Comparison of ENCODE assay signal across 16 cellular contexts in genomic region chr10:664893-665292, GRCh38.
"Had no signal": no experiment of that assay in that cellular context is flagged by ENCODE, and none has a peak within 500 bp of the region (broad histone marks: within the 10 kb centered on the region; RNA-seq: fewer than 3 reads in every experiment).

No MANE protein-coding gene starts in this region.

- ATAC-seq: activated naive CD4-positive, alpha-beta T cell treated with anti-CD3 and anti-CD28 coated beads, Interleukin-2, amount 50 U/mL, for 72 hours; foreskin keratinocyte; stimulated activated memory B cell treated with anti-CD40 and anti-IgM and Interleukin-4, amounts not matched to agents 10 μg/mL and 1 μg/mL and 100 μg/mL, for 72 hours had no signal

- H3K9me3 Mint-ChIP-seq: activated naive CD4-positive, alpha-beta T cell treated with anti-CD3 and anti-CD28 coated beads, Interleukin-2, amount 50 U/mL, for 72 hours; dendritic cell treated with granulocyte-macrophage colony-stimulating factor and Interleukin-4, amounts not matched to agents 40 ng/mL and 50 ng/mL, for 4 days; stimulated activated memory B cell treated with anti-CD40 and anti-IgM and Interleukin-4, amounts not matched to agents 10 μg/mL and 1 μg/mL and 100 μg/mL, for 72 hours had no signal

- H3K4me1 ChIP-seq: foreskin keratinocyte had no signal

- H3K27ac Mint-ChIP-seq: activated naive CD4-positive, alpha-beta T cell treated with anti-CD3 and anti-CD28 coated beads, Interleukin-2, amount 50 U/mL, for 72 hours; dendritic cell treated with granulocyte-macrophage colony-stimulating factor and Interleukin-4, amounts not matched to agents 40 ng/mL and 50 ng/mL, for 4 days; stimulated activated memory B cell treated with anti-CD40 and anti-IgM and Interleukin-4, amounts not matched to agents 10 μg/mL and 1 μg/mL and 100 μg/mL, for 72 hours had no signal

- H3K4me3 Mint-ChIP-seq: dendritic cell treated with granulocyte-macrophage colony-stimulating factor and Interleukin-4, amounts not matched to agents 40 ng/mL and 50 ng/mL, for 4 days; stimulated activated memory B cell treated with anti-CD40 and anti-IgM and Interleukin-4, amounts not matched to agents 10 μg/mL and 1 μg/mL and 100 μg/mL, for 72 hours had no signal

- H3K36me3 Mint-ChIP-seq: activated naive CD4-positive, alpha-beta T cell treated with anti-CD3 and anti-CD28 coated beads, Interleukin-2, amount 50 U/mL, for 72 hours; stimulated activated memory B cell treated with anti-CD40 and anti-IgM and Interleukin-4, amounts not matched to agents 10 μg/mL and 1 μg/mL and 100 μg/mL, for 72 hours had no signal

- H3K27me3 ChIP-seq: foreskin keratinocyte, spleen, thyroid gland, uterus had no signal

- H3K9me3 ChIP-seq: spleen, thyroid gland, uterus had no signal

- DNase-seq: activated CD4-positive, alpha-beta T cell treated with anti-CD3 and anti-CD28 coated beads, Interleukin-2, amount 50 U/mL, for 1 hour; activated CD8-positive, alpha-beta memory T cell treated with anti-CD3 and anti-CD28 coated beads for 24 hours; activated gamma-delta T cell treated with Interleukin-2 at 50 U/mL for 16 hours; effector memory CD4-positive, alpha-beta T cell; foreskin keratinocyte; glutamatergic neuron; hippocampal formation; occipital lobe; spleen; stimulated activated CD4-positive, alpha-beta T cell treated with anti-CD3 and anti-CD28 coated beads, Interleukin-4, amount 100 ng/mL, for 4 hours; T1000; thyroid gland had no signal

- H3K36me3 ChIP-seq: spleen, thyroid gland, uterus had no signal

- H3K27ac ChIP-seq: foreskin keratinocyte, spleen, thyroid gland had no signal

- H3K4me1 Mint-ChIP-seq: stimulated activated memory B cell treated with anti-CD40 and anti-IgM and Interleukin-4, amounts not matched to agents 10 μg/mL and 1 μg/mL and 100 μg/mL, for 72 hours had no signal
